14 cellular contexts compared by ENCODE assay signal in genomic region chr3:37053337-37053736, GRCh38.
DNase-seq lines count a peak whose midpoint lies in the region; ATAC-seq and TF ChIP-seq lines count a peak whose summit lies in the region.
"Had no signal": no experiment of that assay in that cellular context is flagged by ENCODE, and none has a peak within 500 bp of the region (broad histone marks: within the 10 kb centered on the region; RNA-seq: fewer than 3 reads in every experiment).

No MANE protein-coding gene starts in this region.

- TF ChIP-seq CTCF in mammary epithelial cell (conservative IDR thresholded peaks at IDR 0.05 in 1 of 2, IDR thresholded peaks at IDR 0.05 in 1 of 2; ENCODE audit: extremely low read depth in 1 of 2, insufficient read depth in 1 of 2, low read depth in 1 of 2, low read length in 2 of 2) (no peak), thoracic aorta (IDR thresholded peaks at IDR 0.05) (no peak)

- H3K27me3 Mint-ChIP-seq in activated T-cell treated with anti-CD3 and anti-CD28 coated beads, Interleukin-2, amount 50 U/mL, for 24 hours, result no peaks in the 10 kb centered on the region

- TSS peak; percentile 74 for BruUV-seq in mammary epithelial cell (replicated peaks; lab: Mats Ljungman, UMichigan)

- no peak overlapping the region for H2BK120ac ChIP-seq in mesenchymal stem cell (ENCODE audit: low read depth, low read length)

- dilution Hi-C loops in mammary epithelial cell (cut with HindIII; ENCODE audit: low sequenced_read_pairs), result no loop called here

- no peak overlapping the region for H3K4me3 ChIP-seq in mammary epithelial cell (replicated peaks in 1 of 3; ENCODE audit: insufficient read depth in 1 of 3, low read depth in 2 of 3, low read length in 3 of 3)
- no peak overlapping the region for H3K4me3 ChIP-seq in mesenchymal stem cell (ENCODE audit: insufficient read depth in 1 of 2, low read depth in 1 of 2, low read length in 2 of 2)
- no peak overlapping the region for H3K4me3 ChIP-seq in thoracic aorta
- H3K4me3 ChIP-seq: mucosa of descending colon, transverse colon had no signal

- peaks cover 20% of the 10 kb centered on the region for H3K79me1 ChIP-seq in mesenchymal stem cell (replicated peaks; ENCODE audit: low read length, poor library complexity, severe bottlenecking)

- H4K8ac ChIP-seq in mesenchymal stem cell (ENCODE audit: low read length), result no peak overlapping the region

- H3K4me1 ChIP-seq in mammary epithelial cell (ENCODE audit: insufficient read depth, low read length) (no peaks in the 10 kb centered on the region), mesenchymal stem cell (ENCODE audit: control insufficient read depth, insufficient read depth, low read depth, low read length) (no peaks in the 10 kb centered on the region), thoracic aorta (ENCODE audit: control insufficient read depth in 1 of 2, low read depth in 2 of 2) (peaks cover 52 to 92% of the 10 kb centered on the region in 2 donors)

- no peaks in the 10 kb centered on the region for H4K20me1 ChIP-seq in mammary epithelial cell (ENCODE audit: insufficient read depth, low read length)

- H3K36me3 Mint-ChIP-seq in activated T-cell treated with anti-CD3 and anti-CD28 coated beads, Interleukin-2, amount 50 U/mL, for 24 hours (ENCODE audit: low read depth), result peaks cover 92% of the 10 kb centered on the region

- H3K14ac ChIP-seq in mesenchymal stem cell (ENCODE audit: low read length in 2 of 2), result no peak overlapping the region

- no peak overlapping the region for H2BK5ac ChIP-seq in mesenchymal stem cell (ENCODE audit: low read depth, low read length, poor library complexity, severe bottlenecking)

- no peak for DNase-seq in activated T-cell treated with anti-CD3 and anti-CD28 coated beads, Interleukin-2, amount 50 U/mL, for 24 hours
- DNase-seq in activated T-cell treated with anti-CD3 and anti-CD28 coated beads for 4 hours (no peak), mammary epithelial cell (no peak), mesenchymal stem cell (no peak), thoracic aorta (ENCODE audit: low spot score) (no peak)
- DNase-seq: activated effector memory CD4-positive, alpha-beta T cell treated with Interleukin-2 at 50 U/mL for 16 hours; central memory CD4-positive, alpha-beta T cell; mucosa of descending colon; NCI-H1930; NK-92 treated with Interleukin-12 subunit alpha and Interleukin-12 subunit beta, amount 100 ng/mL, for 24 hours; transverse colon had no signal

- H3K27ac Mint-ChIP-seq in activated T-cell treated with anti-CD3 and anti-CD28 coated beads, Interleukin-2, amount 50 U/mL, for 24 hours, result peak overlapping the region; percentile 94

- H2BK15ac ChIP-seq in mesenchymal stem cell (ENCODE audit: low read depth, poor library complexity, severe bottlenecking), result no peak overlapping the region

- in situ Hi-C loops in mammary epithelial cell (cut with MboI; ENCODE audit: low sequenced_read_pairs in 2 of 2), result loop anchor here in 1 of 2 donors (25.0 kb wide), 1 partner anchor 209 kb away; no protein-coding TSS in a partner anchor

- intact Hi-C loops in mammary epithelial cell (cut with micrococcal nuclease), result no loop called here

- no peak overlapping the region for H3K9ac ChIP-seq in mammary epithelial cell (ENCODE audit: insufficient read depth, low read length)
- peak overlapping the region; percentile 63 for H3K9ac ChIP-seq in mesenchymal stem cell (ENCODE audit: low read length)

- H3K36me3 ChIP-seq in mammary epithelial cell (ENCODE audit: insufficient read depth, low read length) (peaks cover 52% of the 10 kb centered on the region), mesenchymal stem cell (ENCODE audit: control insufficient read depth in 1 of 2, insufficient read depth in 2 of 2, low read depth in 1 of 2, low read length in 2 of 2) (peaks cover 44 to 85% of the 10 kb centered on the region in 2 experiments), thoracic aorta (peaks cover 38% of the 10 kb centered on the region)

- H3K4me2 ChIP-seq in mammary epithelial cell (ENCODE audit: insufficient read depth, low read depth, low read length), result no peak overlapping the region
- no peak overlapping the region for H3K4me2 ChIP-seq in mesenchymal stem cell (ENCODE audit: low read length, poor library complexity, severe bottlenecking)

- H3K79me2 ChIP-seq in mammary epithelial cell (ENCODE audit: insufficient read depth, low read length), result no peaks in the 10 kb centered on the region

- peaks cover 31% of the 10 kb centered on the region for H3K4me1 Mint-ChIP-seq in activated T-cell treated with anti-CD3 and anti-CD28 coated beads, Interleukin-2, amount 50 U/mL, for 24 hours (ENCODE audit: low read depth)

- H2AFZ ChIP-seq in mammary epithelial cell (ENCODE audit: low read depth, low read length) (no peak overlapping the region), mesenchymal stem cell (ENCODE audit: low read depth, low read length) (no peak overlapping the region)

- H3K9me3 Mint-ChIP-seq in activated T-cell treated with anti-CD3 and anti-CD28 coated beads, Interleukin-2, amount 50 U/mL, for 24 hours, result no peaks in the 10 kb centered on the region

- H3K27me3 ChIP-seq in mammary epithelial cell (ENCODE audit: insufficient read depth, low read length), result no peaks in the 10 kb centered on the region
- H3K27me3 ChIP-seq in mesenchymal stem cell (ENCODE audit: control insufficient read depth in 1 of 2, insufficient read depth in 1 of 2, low read length in 2 of 2), result no peaks in the 10 kb centered on the region
- no peaks in the 10 kb centered on the region for H3K27me3 ChIP-seq in thoracic aorta (replicated peaks; ENCODE audit: insufficient read depth)
- H3K27me3 ChIP-seq: transverse colon had no signal

- H2AK5ac ChIP-seq in mesenchymal stem cell (ENCODE audit: low read length, severe bottlenecking), result no peak overlapping the region

- no peak overlapping the region for H4K91ac ChIP-seq in mesenchymal stem cell (ENCODE audit: low read length)

- H3K4ac ChIP-seq in mesenchymal stem cell (ENCODE audit: low read depth in 1 of 2, low read length in 2 of 2), result no peak overlapping the region

- H3K18ac ChIP-seq in mesenchymal stem cell (ENCODE audit: low read depth in 1 of 2, low read length in 2 of 2), result no peak overlapping the region

- H3K27ac ChIP-seq in mammary epithelial cell (ENCODE audit: insufficient read depth, low read depth, low read length) (no peak overlapping the region), mesenchymal stem cell (ENCODE audit: low read length, poor library complexity, severe bottlenecking) (no peak overlapping the region), thoracic aorta (peak overlapping the region; percentile 56 to 85)

- WGBS in mammary epithelial cell (ENCODE audit: low coverage, missing lambda C conversion rate), result 87% methylated on average over 6 of the region's 6 CpGs
- WGBS in mesenchymal stem cell, result 96% methylated on average over 5 of the region's 6 CpGs

- no peak overlapping the region for H3K4me3 Mint-ChIP-seq in activated T-cell treated with anti-CD3 and anti-CD28 coated beads, Interleukin-2, amount 50 U/mL, for 24 hours

- H3K23ac ChIP-seq in mesenchymal stem cell (ENCODE audit: low read length in 2 of 2), result no peak overlapping the region

- H2BK12ac ChIP-seq in mesenchymal stem cell (ENCODE audit: low read length in 2 of 2), result no peak overlapping the region

- CTCF ChIA-PET in mammary epithelial cell (lab: Charles Lee; ENCODE audit: low non-redundant PET), result no interaction called here

- H3K9me3 ChIP-seq in mammary epithelial cell (replicated peaks; ENCODE audit: insufficient read depth, low read length) (no peaks in the 10 kb centered on the region), mesenchymal stem cell (ENCODE audit: control insufficient read depth, low read length) (no peaks in the 10 kb centered on the region), thoracic aorta (no peaks in the 10 kb centered on the region)
- H3K9me3 ChIP-seq: mucosa of descending colon, transverse colon had no signal

- ATAC-seq in thoracic aorta (ENCODE audit: insufficient number of reproducible peaks, low FRiP score, low read depth) (no peak), HG02884 (IDR thresholded peaks at IDR 0.05; ENCODE audit: unreplicated experiment) (no peak), HG03521 (IDR thresholded peaks at IDR 0.05; ENCODE audit: unreplicated experiment) (no peak), HG03460 (IDR thresholded peaks at IDR 0.05; ENCODE audit: unreplicated experiment) (no peak)
- ATAC-seq: mucosa of descending colon had no signal

Comparison
In these comparisons a context has a peak if more than half of its experiments do, and no peak if none do; other contexts are left out.
1. H3K27ac ChIP-seq: peak in thoracic aorta (2 of 2); none in mammary epithelial cell (single experiment) and mesenchymal stem cell (single experiment).